ENCODE assay signal across 8 cellular contexts in genomic region chr20:18137412-18138265, GRCh38. TPM values are rescaled to one million over a fixed set of nuclear protein-coding genes. Genes with fewer than 3 reads are reported as not detected.
DNase-seq lines count a peak whose midpoint lies in the region; ATAC-seq lines count a peak whose summit lies in the region.

KAT14 (plus strand) TSS chr20:18137863; CDS start chr20:18142661, 4,798 bp downstream.
PET117 (plus strand) TSS chr20:18137863; CDS start chr20:18137956, 93 bp downstream.

- peak within 1 kb of the TSS; percentile 95 for H3K9ac ChIP-seq in mucosa of stomach (ENCODE audit: low read length)

- 1% methylated on average over 74 to 87 of the region's 87 CpGs for WGBS in esophagus, 2 donors

- H3K9me3 ChIP-seq in esophagus (ENCODE audit: control insufficient read depth in 2 of 2, insufficient read depth in 1 of 2, low read depth in 1 of 2, low read length in 1 of 2) (no peaks in the 10 kb centered on the region), mucosa of stomach (ENCODE audit: control insufficient read depth, low read length) (no peaks in the 10 kb centered on the region)

- peak; percentile 84 for ATAC-seq in GM21526 (IDR thresholded peaks at IDR 0.05; ENCODE audit: low FRiP score, unreplicated experiment)

- peak within 1 kb of the TSS; percentile 88 to 95 for H3K27ac ChIP-seq in esophagus (ENCODE audit: low read depth in 2 of 2, low read length in 1 of 2)

- peak; percentile 73 for DNase-seq in DMS153 (lab: John Stamatoyannopoulos, UW)
- peak; percentile 92 for DNase-seq in HuH-7 (ENCODE audit: low spot score)
- peak; percentile 83 for DNase-seq in OCI-M2 (lab: John Stamatoyannopoulos, UW; ENCODE audit: unreplicated experiment)
- DNase-seq in activated T-cell treated with anti-CD3 and anti-CD28 coated beads, Interleukin-2, amount 50 U/mL, for 1 hour: peak; percentile 95
- peak; percentile 95 for DNase-seq in stimulated activated CD8-positive, alpha-beta memory T cell treated with anti-CD3 and anti-CD28 coated beads, Interleukin-4, amount 100 ng/mL, for 48 hours

- H3K4me1 ChIP-seq in esophagus (ENCODE audit: control insufficient read depth in 2 of 2, insufficient read depth in 2 of 2, low read length in 1 of 2): peaks cover 0 to 6% of the 10 kb centered on the region in 2 donors
- peaks cover 39% of the 10 kb centered on the region for H3K4me1 ChIP-seq in mucosa of stomach (ENCODE audit: control insufficient read depth, insufficient read depth, low read length)

- H3K4me3 ChIP-seq in esophagus (ENCODE audit: low read depth in 1 of 2, low read length in 2 of 2) (peak within 1 kb of the TSS; percentile 87 to 89), mucosa of stomach (ENCODE audit: low read length) (peak within 1 kb of the TSS; percentile 95)

- H3K36me3 ChIP-seq in esophagus (ENCODE audit: control insufficient read depth in 2 of 2, insufficient read depth in 2 of 2, low read length in 1 of 2): peaks cover 2 to 3% of the 10 kb centered on the region in 2 donors
- no peaks in the 10 kb centered on the region for H3K36me3 ChIP-seq in mucosa of stomach (ENCODE audit: control insufficient read depth, insufficient read depth, low read length)

- H3K27me3 ChIP-seq in esophagus (ENCODE audit: control insufficient read depth in 1 of 2, insufficient read depth in 2 of 2, low read length in 2 of 2): no peaks in the 10 kb centered on the region
- no peaks in the 10 kb centered on the region for H3K27me3 ChIP-seq in mucosa of stomach (ENCODE audit: control insufficient read depth, insufficient read depth, low read length)

RNA-seq across cellular contexts. Expression of gene KAT14, which starts in this region (rescaled TPM):
- 1 to 10 TPM; 4.3 to 6.0 TPM for polyA plus RNA-seq in esophagus

RNA-seq across cellular contexts. Expression of gene PET117, which starts in this region (rescaled TPM):
- 1 to 10 TPM; 7.5 to 8.9 TPM for polyA plus RNA-seq in esophagus

Comparison
In these comparisons a context has a peak if more than half of its experiments do, and no peak if none do; other contexts are left out.
1. Peak in every context shown above with its lines: DNase-seq, ATAC-seq, H3K4me3 ChIP-seq and H3K27ac ChIP-seq.